Comparison of ENCODE assay signal across 21 cellular contexts in the genomic region with DNA sequence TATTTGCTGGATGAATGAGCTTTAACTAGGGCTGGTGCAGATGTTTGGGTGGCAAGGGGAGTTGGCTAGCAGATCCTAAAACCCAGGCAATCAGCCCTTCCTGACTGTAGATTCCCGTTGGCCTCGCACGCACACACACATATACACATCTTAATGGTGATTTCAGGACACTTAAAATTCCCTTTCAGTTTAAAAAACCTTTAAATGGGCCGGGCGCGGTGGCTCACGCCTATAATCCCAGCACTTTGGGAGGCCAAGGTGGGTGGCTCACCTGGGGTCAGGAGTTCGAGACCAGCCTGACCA. TPM values are rescaled to one million over a fixed set of nuclear protein-coding genes. Genes with fewer than 3 reads are reported as not detected.
DNase-seq lines count a peak whose midpoint lies in the region; ATAC-seq and TF ChIP-seq lines count a peak whose summit lies in the region.
"Had no signal": no experiment of that assay in that cellular context is flagged by ENCODE, and none has a peak within 500 bp of the region (broad histone marks: within the 10 kb centered on the region; RNA-seq: fewer than 3 reads in every experiment).

No MANE protein-coding gene starts in this region.

- TF ChIP-seq EP300 in suprapubic skin (IDR thresholded peaks at IDR 0.05) = no peak

- H3K27me3 ChIP-seq in HUES64 (ENCODE audit: insufficient read depth, low read length) (no peaks in the 10 kb centered on the region), breast epithelium (no peaks in the 10 kb centered on the region), mesenchymal stem cell (ENCODE audit: control insufficient read depth in 1 of 2, insufficient read depth in 1 of 2, low read length in 2 of 2) (no peaks in the 10 kb centered on the region), suprapubic skin (no peaks in the 10 kb centered on the region)
- H3K27me3 ChIP-seq: tibial nerve had no signal

- H3K4me1 ChIP-seq in HUES64 (ENCODE audit: insufficient read depth, low read length) (peaks cover 22% of the 10 kb centered on the region), breast epithelium (no peaks in the 10 kb centered on the region), mesenchymal stem cell (ENCODE audit: control insufficient read depth, insufficient read depth, low read depth, low read length) (peaks cover 4% of the 10 kb centered on the region), suprapubic skin (peaks cover 20% of the 10 kb centered on the region)

- no peak overlapping the region for H2AK5ac ChIP-seq in mesenchymal stem cell (ENCODE audit: low read length, severe bottlenecking)

- H3K79me1 ChIP-seq in mesenchymal stem cell (replicated peaks; ENCODE audit: low read length, poor library complexity, severe bottlenecking) = no peaks in the 10 kb centered on the region

- no peaks in the 10 kb centered on the region for H3K9me3 ChIP-seq in HUES64 (ENCODE audit: insufficient read depth, low read depth, low read length)
- no peaks in the 10 kb centered on the region for H3K9me3 ChIP-seq in breast epithelium
- H3K9me3 ChIP-seq in mesenchymal stem cell (ENCODE audit: control insufficient read depth, low read length) = no peaks in the 10 kb centered on the region
- H3K9me3 ChIP-seq in suprapubic skin = no peaks in the 10 kb centered on the region
- H3K9me3 ChIP-seq: tibial nerve had no signal

- no peak overlapping the region for H3K4ac ChIP-seq in mesenchymal stem cell (ENCODE audit: low read depth in 1 of 2, low read length in 2 of 2)

- H4K91ac ChIP-seq in mesenchymal stem cell (ENCODE audit: low read length) = no peak overlapping the region

- H2AFZ ChIP-seq in mesenchymal stem cell (ENCODE audit: low read depth, low read length) = no peak overlapping the region

- H3K4me2 ChIP-seq in mesenchymal stem cell (ENCODE audit: low read length, poor library complexity, severe bottlenecking) = no peak overlapping the region
- H3K4me2 ChIP-seq: KMS-11 had no signal

- H3K14ac ChIP-seq in mesenchymal stem cell (ENCODE audit: low read length in 2 of 2) = no peak overlapping the region

- H2BK120ac ChIP-seq in mesenchymal stem cell (ENCODE audit: low read depth, low read length) = no peak overlapping the region

- DNase-seq in breast epithelium (ENCODE audit: low spot score in 2 of 2) (no peak), mesenchymal stem cell (no peak), suprapubic skin (ENCODE audit: low spot score in 2 of 2) (no peak), SIG-M5 (lab: John Stamatoyannopoulos, UW) (no peak), C1 segment of cervical spinal cord (lab: John Stamatoyannopoulos, UW) (no peak)
- DNase-seq in activated CD4-positive, alpha-beta T cell treated with anti-CD3 and anti-CD28 coated beads, Interleukin-2, amount 50 U/mL, for 4 hours = no peak
- DNase-seq: activated CD4-positive, alpha-beta T cell treated with anti-CD3 and anti-CD28 coated beads, Interleukin-2, amount 50 U/mL, for 1 hour; aorta; dermis blood vessel endothelial cell; H7; left colon; NCI-H2107; stimulated activated CD4-positive, alpha-beta T cell treated with anti-CD3 and anti-CD28 coated beads, Interleukin-4, amount 100 ng/mL, for 4 hours; stimulated activated naive CD4-positive, alpha-beta T cell treated with Interleukin-2 at 50 U/mL for 16 hours had no signal

- H2BK5ac ChIP-seq in mesenchymal stem cell (ENCODE audit: low read depth, low read length, poor library complexity, severe bottlenecking) = no peak overlapping the region

- H3K18ac ChIP-seq in mesenchymal stem cell (ENCODE audit: low read depth in 1 of 2, low read length in 2 of 2) = peak overlapping the region in 1 of 2 experiments; percentile 31

- WGBS in HUES64 = 96% methylated on average over 8 of the region's 8 CpGs
- over 99% methylated on average over 8 of the region's 8 CpGs for WGBS in mesenchymal stem cell
- WGBS in suprapubic skin = 40% methylated on average over 8 of the region's 8 CpGs

- no peak overlapping the region for H2BK15ac ChIP-seq in mesenchymal stem cell (ENCODE audit: low read depth, poor library complexity, severe bottlenecking)

- TF ChIP-seq CTCF in breast epithelium (IDR thresholded peaks at IDR 0.05) (no peak), suprapubic skin (IDR thresholded peaks at IDR 0.05) (no peak)

- H3K9ac ChIP-seq in HUES64 (ENCODE audit: low read depth, low read length) (no peak overlapping the region), mesenchymal stem cell (ENCODE audit: low read length) (no peak overlapping the region)
- H3K9ac ChIP-seq: KMS-11 had no signal

- H3K27ac ChIP-seq in HUES64 (ENCODE audit: low read depth, low read length) (peak overlapping the region; percentile 18; the same call in 1 of the 2 replicates), breast epithelium (peak overlapping the region; percentile 48 to 72), mesenchymal stem cell (ENCODE audit: low read length, poor library complexity, severe bottlenecking) (peak overlapping the region; percentile 35), suprapubic skin (peak overlapping the region; percentile 56)
- H3K27ac ChIP-seq: KMS-11, VCaP had no signal

- no peak overlapping the region for H2BK12ac ChIP-seq in mesenchymal stem cell (ENCODE audit: low read length in 2 of 2)

- TF ChIP-seq POLR2A in breast epithelium (IDR thresholded peaks at IDR 0.05) = no peak
- no peak for TF ChIP-seq POLR2A in suprapubic skin (IDR thresholded peaks at IDR 0.05)

- no peak overlapping the region for H3K23ac ChIP-seq in mesenchymal stem cell (ENCODE audit: low read length in 2 of 2)

- no peak for ATAC-seq in HG03457 (IDR thresholded peaks at IDR 0.05; ENCODE audit: unreplicated experiment)
- ATAC-seq: activated naive CD4-positive, alpha-beta T cell treated with anti-CD3 and anti-CD28 coated beads, Interleukin-2, amount 50 U/mL, for 72 hours; left colon; SK-N-SH treated with all-trans-retinoic acid at 6 μM for 48 hours had no signal

- H3K4me3 ChIP-seq in HUES64 (ENCODE audit: low read length) = no peak overlapping the region
- H3K4me3 ChIP-seq in breast epithelium = no peak overlapping the region
- no peak overlapping the region for H3K4me3 ChIP-seq in mesenchymal stem cell (ENCODE audit: insufficient read depth in 1 of 2, low read depth in 1 of 2, low read length in 2 of 2)
- H3K4me3 ChIP-seq in suprapubic skin = peak overlapping the region; percentile 12
- H3K4me3 ChIP-seq: tibial nerve had no signal

- H4K8ac ChIP-seq in mesenchymal stem cell (ENCODE audit: low read length) = no peak overlapping the region

- intact Hi-C loops in breast epithelium (cut with DNase I; ENCODE audit: low total_unique reads) = no loop called here

- H3K36me3 ChIP-seq in HUES64 (ENCODE audit: insufficient read depth, low read length) (no peaks in the 10 kb centered on the region), breast epithelium (no peaks in the 10 kb centered on the region), mesenchymal stem cell (ENCODE audit: control insufficient read depth in 1 of 2, insufficient read depth in 2 of 2, low read depth in 1 of 2, low read length in 2 of 2) (no peaks in the 10 kb centered on the region), suprapubic skin (no peaks in the 10 kb centered on the region)
- H3K36me3 ChIP-seq: tibial nerve had no signal

RNA-seq across cellular contexts. Expression of a gene that starts 19.5 kb away (rescaled TPM):
- 21.1 TPM for polyA plus RNA-seq in HUES64 (2013, experiment 1 of 2)
- polyA plus RNA-seq in HUES64 (2013, experiment 2 of 2) = 18.8 TPM
- total RNA-seq in breast epithelium (1 to 10 TPM; 4.9 to 9.1 (median 7.2) TPM), suprapubic skin (1 to 10 TPM; 7.0 to 9.4 (median 8.1) TPM)
- polyA plus RNA-seq in mesenchymal stem cell (2013, experiment 1 of 2) = 15.4 TPM
- polyA plus RNA-seq in mesenchymal stem cell (2013, experiment 2 of 2) = 15.4 TPM
